In the genomic region with DNA sequence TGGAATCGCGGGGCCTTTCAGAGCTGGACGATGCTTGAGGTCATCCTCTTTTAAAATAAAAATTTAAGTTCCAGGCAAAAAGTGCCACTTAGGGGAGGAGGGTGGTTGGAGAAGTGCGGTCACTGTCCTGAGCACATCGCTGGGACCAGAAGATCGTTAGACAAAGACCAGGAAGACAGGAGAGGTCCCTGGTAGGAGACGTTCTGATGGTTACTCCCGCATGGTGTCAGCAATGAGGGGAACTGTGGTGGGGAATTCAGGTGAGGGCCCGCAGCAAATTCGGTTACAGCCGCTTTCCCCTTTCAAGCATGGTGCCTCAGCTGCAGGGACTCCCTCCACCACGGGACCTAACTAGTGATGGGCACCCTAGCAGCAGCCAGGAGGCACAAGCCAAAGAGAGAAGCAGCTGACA, we compare ENCODE assay signal across 8 cellular contexts. TPM values are rescaled to one million over a fixed set of nuclear protein-coding genes. Genes with fewer than 3 reads are reported as not detected.
DNase-seq lines count a peak whose midpoint lies in the region; ATAC-seq and TF ChIP-seq lines count a peak whose summit lies in the region.

No MANE protein-coding gene starts in this region.

- H3K4me1 ChIP-seq in ascending aorta (peaks cover 0 to 20% of the 10 kb centered on the region in 2 donors), spleen (peaks cover 14 to 45% (median 32%) of the 10 kb centered on the region in 6 donors)

- DNase-seq in AG04449 (ENCODE audit: low read depth, low spot score) (no peak), NCI-H69 (lab: John Stamatoyannopoulos, UW) (peak; percentile 34), ascending aorta (ENCODE audit: low spot score in 2 of 2) (no peak), spleen (peak; percentile 79), KBM-7 (no peak)
- DNase-seq in NK-92 treated with Interleukin-12 subunit alpha and Interleukin-12 subunit beta, amount 100 ng/mL, for 24 hours (lab: John Stamatoyannopoulos, UW), result no peak

- H3K27ac ChIP-seq in ascending aorta, result peak overlapping the region; percentile 95 to 97
- H3K27ac ChIP-seq in spleen, result peak overlapping the region; percentile 93 to 97 (median 94)

- H3K36me3 ChIP-seq in ascending aorta (peaks cover 32 to 33% of the 10 kb centered on the region in 2 donors), spleen (peaks cover 0 to 47% (median 32%) of the 10 kb centered on the region in 6 donors)

- H3K4me3 ChIP-seq in AG04449 (ENCODE audit: low read depth, low read length) (peak overlapping the region; percentile 80), ascending aorta (peak overlapping the region; percentile 79 to 97), iPS-18c (ENCODE audit: insufficient read depth, low read depth, low read length) (peak overlapping the region; percentile 79), spleen (peak overlapping the region; percentile 61 to 98 (median 80))

- no peak for TF ChIP-seq POLR2A in spleen (IDR thresholded peaks at IDR 0.05)

- in situ Hi-C loops in KBM-7 (cut with MboI; ENCODE audit: low pct_unique_long_range_greater_than_20kb, low sequenced_read_pairs), result no loop called here

- POLR2A ChIA-PET in AG04449 (lab: Yijun Ruan, JAX), result interaction anchor here (0.6 to 1.7 kb wide), 9 partner anchors 8 to 192 kb away, joined by 3 to 18 read pairs (median 5); partner anchors contain the start of genes CNBP and COPG1

- ATAC-seq in GM19395 (IDR thresholded peaks at IDR 0.05; ENCODE audit: unreplicated experiment), result peak; percentile 4

- intact Hi-C loops in ascending aorta (cut with DNase I), result loop anchor here (1.0 kb wide), 3 partner anchors 21 to 109 kb away; partner anchors contain the start of genes CNBP and COPG1
- intact Hi-C loops in spleen (cut with DNase I; ENCODE audit: low total_unique reads), result no loop called here

- no peaks in the 10 kb centered on the region for H3K27me3 ChIP-seq in ascending aorta
- no peaks in the 10 kb centered on the region for H3K27me3 ChIP-seq in spleen (replicated peaks in 1 of 7)

- H3K9me3 ChIP-seq in ascending aorta (no peaks in the 10 kb centered on the region), iPS-18c (ENCODE audit: control insufficient read depth, insufficient read depth, low read length) (no peaks in the 10 kb centered on the region), spleen (no peaks in the 10 kb centered on the region)

- TF ChIP-seq CTCF in AG04449 (IDR thresholded peaks at IDR 0.05; ENCODE audit: insufficient read depth, low read length, missing control alignments) (no peak), ascending aorta (IDR thresholded peaks at IDR 0.05) (no peak), spleen (IDR thresholded peaks at IDR 0.05 in 8 of 11, conservative IDR thresholded peaks at IDR 0.05 in 3 of 11) (peak in 2 of 11 experiments; percentile 11)

- CTCF ChIA-PET in AG04449 (lab: Yijun Ruan, JAX), result interaction anchor here (0.6 to 3.3 kb wide), 22 partner anchors 9 to 191 kb away, joined by 3 to 26 read pairs (median 4); partner anchors contain the start of gene COPG1

- 1 to 3% (median 1%) methylated on average over 12 of the region's 12 CpGs for WGBS in spleen, 5 donors

RNA-seq across cellular contexts. Expression of gene ISY1, which starts 1.0 kb away (rescaled TPM):
- total RNA-seq in ascending aorta (22.5 TPM), spleen (10 to 100 TPM; 21.4 to 33.8 (median 30.0) TPM)
- polyA plus RNA-seq in spleen, result 10 to 100 TPM; 22.2 to 29.8 (median 25.2) TPM

RNA-seq across cellular contexts. Expression of gene CNBP, which starts 21.8 kb away (rescaled TPM):
- total RNA-seq in ascending aorta (166 TPM), spleen (100 to 1,000 TPM; 252 to 420 (median 279) TPM)
- polyA plus RNA-seq in spleen, result 100 to 1,000 TPM; 301 to 360 (median 324) TPM

RNA-seq across cellular contexts. Expression of gene RAB43, which starts 40.3 kb away (rescaled TPM):
- total RNA-seq in ascending aorta (72.9 TPM), spleen (10 to 100 TPM; 26.7 to 49.6 (median 31.9) TPM)
- 10 to 100 TPM in 1 of 3 donors, 1 to 10 TPM in 2; 3.1 to 12.5 (median 3.2) TPM for polyA plus RNA-seq in spleen

Comparison
In these comparisons a context has a peak if more than half of its experiments do, and no peak if none do; other contexts are left out.
1. DNase-seq: peak in NCI-H69 (single experiment) and spleen (single experiment); none in AG04449 (single experiment), ascending aorta (0 of 2), NK-92 treated with Interleukin-12 subunit alpha and Interleukin-12 subunit beta, amount 100 ng/mL, for 24 hours (single experiment) and KBM-7 (single experiment).
2. Peak in every context shown above with its lines, with median percentiles within 50 percentile points of each other: H3K4me3 ChIP-seq.